25 cellular contexts compared by ENCODE assay signal in genomic region chr19:53936035-53936434, GRCh38. TPM values are rescaled to one million over a fixed set of nuclear protein-coding genes. Genes with fewer than 3 reads are reported as not detected.
"Had no signal": no experiment of that assay in that cellular context is flagged by ENCODE, and none has a peak within 500 bp of the region (broad histone marks: within the 10 kb centered on the region; RNA-seq: fewer than 3 reads in every experiment).

No MANE protein-coding gene starts in this region.

- H3K36me3 ChIP-seq: MG63, SJSA1 had no signal

- H3K9me3 ChIP-seq: MG63, SJSA1 had no signal

- DNase-seq: IMR-90, Karpas-422, KG1, MG63, NCI-H1092, NCI-H1105 treated with DMSO at 0.1 percent for 48 hours, NCI-H1417 treated with DMSO at 0.1 percent for 48 hours, NCI-H146, NCI-H1694 treated with DMSO at 0.1 percent for 48 hours, NCI-H1930, NCI-H2081, NCI-H2107, NCI-H2227 treated with DMSO at 0.1 percent for 48 hours, NCI-H524, NCI-H526 treated with DMSO at 0.1 percent for 48 hours, OCI-M1, PC-9, Right ventricle myocardium superior, RPMI8226, SIG-M5 had no signal

- H3K4me3 ChIP-seq: MG63, PC-9, SJSA1, SK-N-MC had no signal

- H3K4me1 ChIP-seq: SJSA1 had no signal

- H2AFZ ChIP-seq: PC-9 had no signal

- ATAC-seq: HepG2 had no signal

- H3K4me2 ChIP-seq: PC-9 had no signal

- H3K27ac ChIP-seq: PC-9, SJSA1, SK-N-MC had no signal

RNA-seq across cellular contexts. Expression of gene CACNG8, which starts 26.7 kb away (rescaled TPM):
- total RNA-seq: HepG2, IMR-90, SJSA1 had no signal
- polyA plus RNA-seq: HepG2 had no signal

RNA-seq across cellular contexts. Expression of gene CACNG7, which starts 27.0 kb away (rescaled TPM):
- total RNA-seq: HepG2, HT1080, NCI-H460, PC-9, Right ventricle myocardium superior, SJSA1 had no signal
- polyA plus RNA-seq: HepG2 had no signal

RNA-seq across cellular contexts. Expression of gene PRKCG, which starts 54.0 kb away (rescaled TPM):
- total RNA-seq: HT1080, IMR-90, Right ventricle myocardium superior, SJSA1 had no signal
- polyA plus RNA-seq: IMR-90 had no signal

RNA-seq across cellular contexts. Expression of gene CACNG6, which starts 55.4 kb away (rescaled TPM):
- total RNA-seq: HepG2, HT1080, IMR-90, Right ventricle myocardium superior had no signal
- polyA plus RNA-seq: HepG2, IMR-90 had no signal
